26 cellular contexts compared by ENCODE assay signal in the genomic region with DNA sequence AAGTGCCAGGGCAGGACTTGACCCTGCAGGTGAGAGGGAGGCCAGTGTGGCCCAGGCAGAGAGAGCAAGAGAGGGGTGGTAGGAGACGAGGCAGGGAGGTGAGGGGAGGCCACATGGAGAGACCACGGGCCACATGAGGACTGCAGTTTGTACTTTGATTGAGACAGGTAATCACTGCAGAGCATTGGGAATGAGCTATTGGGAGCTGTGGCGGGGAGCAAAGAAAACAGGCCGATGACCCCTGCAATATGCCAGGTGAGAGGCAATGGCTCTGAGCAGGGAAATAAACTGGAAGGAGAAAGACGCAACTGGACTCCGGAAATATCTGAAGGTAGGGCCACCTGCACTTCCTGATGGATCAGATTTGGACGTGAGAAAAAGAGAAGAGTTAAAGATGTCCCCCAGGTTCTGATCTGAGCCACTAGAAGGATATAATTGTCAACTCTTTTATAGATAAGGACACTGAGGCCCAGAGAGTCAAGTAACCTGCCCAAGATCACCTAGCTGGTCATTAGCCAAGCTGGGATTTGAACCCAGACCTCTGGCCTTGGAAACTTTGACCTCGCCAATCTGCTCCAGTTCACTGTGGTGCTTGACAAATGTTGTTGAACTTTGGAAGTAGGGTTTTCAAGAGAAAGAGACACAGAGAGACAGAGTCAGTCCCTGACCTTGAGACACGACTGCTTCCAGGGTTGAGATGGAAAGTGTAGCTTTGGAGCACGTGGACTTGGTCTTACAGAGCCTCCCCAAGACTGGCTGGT.
"Had no signal": no experiment of that assay in that cellular context is flagged by ENCODE, and none has a peak within 500 bp of the region (broad histone marks: within the 10 kb centered on the region; RNA-seq: fewer than 3 reads in every experiment).

No MANE protein-coding gene starts in this region.

- H3K36me3 Mint-ChIP-seq: activated naive CD8-positive, alpha-beta T cell had no signal

- H3K9me3 Mint-ChIP-seq: activated CD4-positive, alpha-beta T cell treated with anti-CD3 and anti-CD28 coated beads, Interleukin-2, amount 10 ng/mL, durations not matched to agents 7 days and 5 days; activated T-helper 1 cell treated with anti-CD3 and anti-CD28 coated beads, Interleukin-12 subunit alpha, Interleukin-12 subunit beta, Interleukin-2, Interleukin-4 antibody, amounts not matched to agents 30 ng/mL and 10 ng/mL and 1 ng/mL, durations not matched to agents 14 hours and 24 hours and 36 hours; endodermal cell; neural crest cell had no signal

- ATAC-seq: activated CD8-positive, alpha-beta T cell treated with anti-CD3 and anti-CD28 coated beads, Interleukin-2, amount 10 ng/mL, durations not matched to agents 7 days and 5 days; gastroesophageal sphincter; left ventricle myocardium superior; mucosa of descending colon had no signal

- H3K4me3 ChIP-seq: adrenal gland, ascending aorta, coronary artery, gastroesophageal sphincter, mucosa of descending colon, prostate gland, testis had no signal

- H3K27ac ChIP-seq: adrenal gland, ascending aorta, brain microvascular endothelial cell, coronary artery, gastroesophageal sphincter, prostate gland, testis, WERI-Rb-1 had no signal

- H3K27me3 ChIP-seq: adrenal gland, ascending aorta, brain microvascular endothelial cell, gastroesophageal sphincter, testis had no signal

- H3K4me3 Mint-ChIP-seq: activated CD4-positive, alpha-beta T cell treated with anti-CD3 and anti-CD28 coated beads, Interleukin-2, amount 10 ng/mL, durations not matched to agents 7 days and 5 days; activated CD8-positive, alpha-beta T cell treated with anti-CD3 and anti-CD28 coated beads, Interleukin-2, amount 10 ng/mL, durations not matched to agents 7 days and 5 days; activated naive CD8-positive, alpha-beta T cell; activated T-helper 1 cell treated with anti-CD3 and anti-CD28 coated beads, Interleukin-12 subunit alpha, Interleukin-12 subunit beta, Interleukin-2, Interleukin-4 antibody, amounts not matched to agents 30 ng/mL and 10 ng/mL and 1 ng/mL, durations not matched to agents 14 hours and 24 hours and 36 hours; endodermal cell; neural crest cell had no signal

- H3K27ac Mint-ChIP-seq: activated CD4-positive, alpha-beta T cell treated with anti-CD3 and anti-CD28 coated beads, Interleukin-2, amount 10 ng/mL, durations not matched to agents 7 days and 5 days; activated CD8-positive, alpha-beta T cell treated with anti-CD3 and anti-CD28 coated beads, Interleukin-2, amount 10 ng/mL, durations not matched to agents 7 days and 5 days; activated naive CD8-positive, alpha-beta T cell; activated T-helper 1 cell treated with anti-CD3 and anti-CD28 coated beads, Interleukin-12 subunit alpha, Interleukin-12 subunit beta, Interleukin-2, Interleukin-4 antibody, amounts not matched to agents 30 ng/mL and 10 ng/mL and 1 ng/mL, durations not matched to agents 14 hours and 24 hours and 36 hours; endodermal cell had no signal

- DNase-seq: activated CD4-positive, alpha-beta T cell treated with anti-CD3 and anti-CD28 coated beads, Interleukin-2, amount 10 ng/mL, durations not matched to agents 7 days and 5 days; activated CD4-positive, CD25-positive, alpha-beta regulatory T cell treated with anti-CD3 and anti-CD28 coated beads, Interleukin-2, amount 50 U/mL, for 72 hours; activated CD8-positive, alpha-beta T cell treated with anti-CD3 and anti-CD28 coated beads, Interleukin-2, amount 10 ng/mL, durations not matched to agents 7 days and 5 days; activated naive CD4-positive, alpha-beta T cell; brain microvascular endothelial cell; central memory CD4-positive, alpha-beta T cell; endodermal cell; head of caudate nucleus; hypothalamus; left ventricle myocardium superior; mesenchymal stem cell; mucosa of descending colon; stimulated activated CD4-positive, alpha-beta T cell treated with anti-CD3 and anti-CD28 coated beads, Interleukin-12 subunit alpha, Interleukin-12 subunit beta, amount 100 ng/mL, for 4 hours; stimulated activated CD4-positive, alpha-beta T cell treated with anti-CD3 and anti-CD28 coated beads, Interleukin-4, amount 100 ng/mL, for 4 hours; T-helper 1 cell; testis; trophoblast cell; WERI-Rb-1 had no signal

- H3K9me3 ChIP-seq: adrenal gland, ascending aorta, gastroesophageal sphincter, mucosa of descending colon, prostate gland, testis had no signal

- H3K27me3 Mint-ChIP-seq: activated naive CD8-positive, alpha-beta T cell had no signal

- H3K36me3 ChIP-seq: adrenal gland, ascending aorta, brain microvascular endothelial cell, gastroesophageal sphincter, prostate gland, WERI-Rb-1 had no signal

- H3K4me1 Mint-ChIP-seq: activated CD4-positive, alpha-beta T cell treated with anti-CD3 and anti-CD28 coated beads, Interleukin-2, amount 10 ng/mL, durations not matched to agents 7 days and 5 days had no signal
